ENCODE assay signal across 27 cellular contexts in genomic region chr2:119425119-119425405, GRCh38. TPM values are rescaled to one million over a fixed set of nuclear protein-coding genes. Genes with fewer than 3 reads are reported as not detected.
"Had no signal": no experiment of that assay in that cellular context is flagged by ENCODE, and none has a peak within 500 bp of the region (broad histone marks: within the 10 kb centered on the region; RNA-seq: fewer than 3 reads in every experiment).

No MANE protein-coding gene starts in this region.

- H3K27ac ChIP-seq: adrenal gland, body of pancreas, epithelial cell of prostate, esophagus squamous epithelium, gastroesophageal sphincter had no signal

- H3K27me3 ChIP-seq: adrenal gland, body of pancreas, esophagus squamous epithelium, gastroesophageal sphincter had no signal

- H3K4me3 ChIP-seq: adrenal gland, body of pancreas, esophagus squamous epithelium, gastroesophageal sphincter had no signal

- FAIRE-seq: colon, endometrium, endothelial cell of umbilical vein had no signal

- H3K4me1 ChIP-seq: gastroesophageal sphincter had no signal

- H3K36me3 ChIP-seq: adrenal gland, esophagus squamous epithelium, gastroesophageal sphincter had no signal

- DNase-seq: activated CD4-positive, alpha-beta memory T cell treated with anti-CD3 and anti-CD28 coated beads for 36 hours; activated CD4-positive, alpha-beta T cell treated with anti-CD3 and anti-CD28 coated beads for 36 hours; activated CD4-positive, alpha-beta T cell treated with anti-CD3 and anti-CD28 coated beads, Interleukin-2, amount 10 ng/mL, durations not matched to agents 24 days and 14 days; activated CD4-positive, CD25-positive, alpha-beta regulatory T cell; activated CD4-positive, CD25-positive, alpha-beta regulatory T cell treated with anti-CD3 and anti-CD28 coated beads, Interleukin-2, amount 50 U/mL, for 72 hours; activated effector memory CD4-positive, alpha-beta T cell treated with anti-CD3 and anti-CD28 coated beads, Interleukin-2, amount 50 U/mL, for 16 hours; activated naive CD4-positive, alpha-beta T cell treated with anti-CD3 and anti-CD28 coated beads for 36 hours; activated naive CD8-positive, alpha-beta T cell treated with anti-CD3 and anti-CD28 coated beads for 36 hours; activated naive CD8-positive, alpha-beta T cell treated with anti-CD3 and anti-CD28 coated beads, Interleukin-2, amount 50 U/mL, for 24 hours; activated T-cell treated with anti-CD3 and anti-CD28 coated beads, Interleukin-2, amount 50 U/mL, for 1 hour; activated T-cell treated with anti-CD3 and anti-CD28 coated beads, Interleukin-2, amount 50 U/mL, for 48 hours; amygdala; aorta; body of pancreas; caudate nucleus; effector CD8-positive, alpha-beta T cell; esophagus squamous epithelium; foreskin melanocyte; T-helper 1 cell; T-helper 17 cell had no signal

- ATAC-seq: activated CD4-positive, alpha-beta T cell treated with anti-CD3 and anti-CD28 coated beads for 36 hours; activated naive CD8-positive, alpha-beta T cell treated with anti-CD3 and anti-CD28 coated beads, Interleukin-2, amount 50 U/mL, for 24 hours; body of pancreas; gastroesophageal sphincter; T-helper 17 cell had no signal

- H3K9me3 ChIP-seq: adrenal gland, body of pancreas, gastroesophageal sphincter had no signal

RNA-seq across cellular contexts. Expression of gene TMEM37, which starts 6.6 kb away (rescaled TPM):
- total RNA-seq: activated CD4-positive, alpha-beta memory T cell treated with anti-CD3 and anti-CD28 coated beads for 36 hours; activated CD4-positive, alpha-beta T cell treated with anti-CD3 and anti-CD28 coated beads for 36 hours; activated CD4-positive, alpha-beta T cell treated with anti-CD3 and anti-CD28 coated beads, Interleukin-2, amount 10 ng/mL, durations not matched to agents 24 days and 14 days; activated naive CD4-positive, alpha-beta T cell treated with anti-CD3 and anti-CD28 coated beads for 36 hours; activated naive CD8-positive, alpha-beta T cell treated with anti-CD3 and anti-CD28 coated beads for 36 hours; activated T-helper 1 cell treated with anti-CD3 and anti-CD28 coated beads, Interleukin-12 subunit alpha, Interleukin-12 subunit beta, Interleukin-2, Interleukin-4 antibody, amounts not matched to agents 30 ng/mL and 10 ng/mL and 1 ng/mL, durations not matched to agents 14 hours and 24 hours and 36 hours; T-helper 17 cell had no signal
